8 cellular contexts compared by ENCODE assay signal in the genomic region with DNA sequence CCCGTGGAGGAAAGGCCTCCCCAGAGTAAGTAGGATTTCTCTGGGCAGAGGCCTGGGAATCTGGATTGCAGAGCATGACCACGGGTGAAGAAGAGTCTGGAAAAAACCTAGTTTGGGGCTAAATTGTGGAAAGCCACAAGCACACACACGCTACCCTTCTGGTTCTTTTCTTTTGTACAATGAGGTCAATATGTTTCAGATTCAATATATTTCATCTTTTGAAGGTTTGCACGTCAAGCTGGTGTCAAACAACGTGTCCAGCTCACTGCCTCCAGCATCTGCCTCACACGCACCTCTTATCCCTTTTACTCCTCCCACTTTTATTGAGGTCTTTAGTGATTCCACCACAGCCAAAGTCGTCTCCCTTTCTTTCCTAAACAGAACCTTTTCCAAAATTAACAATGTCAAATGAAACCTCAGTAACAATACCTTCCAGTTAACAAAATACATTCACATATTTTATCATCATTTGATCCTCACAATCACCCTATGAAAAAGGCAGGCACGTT. TPM values are rescaled to one million over a fixed set of nuclear protein-coding genes. Genes with fewer than 3 reads are reported as not detected.
A peak's percentile ranks its signal among the peaks of the same experiment; 100 is the strongest.
DNase-seq lines count a peak whose midpoint lies in the region; ATAC-seq, FAIRE-seq and TF ChIP-seq lines count a peak whose summit lies in the region.

No MANE protein-coding gene starts in this region.

- DNase-seq in GM18507 (ENCODE audit: extremely low spot score, insufficient read length, low read depth) (no peak), mucosa of descending colon (peak in 1 of 3 donors; percentile 47), pons (ENCODE audit: low spot score) (no peak), foreskin keratinocyte (no peak)

- TF ChIP-seq CTCF in brain (conservative IDR thresholded peaks at IDR 0.05): no peak
- no peak for TF ChIP-seq CTCF in mucosa of descending colon (IDR thresholded peaks at IDR 0.05)
- no peak for TF ChIP-seq CTCF in foreskin keratinocyte (conservative IDR thresholded peaks at IDR 0.05)

- ATAC-seq in HG03135 (IDR thresholded peaks at IDR 0.05; ENCODE audit: unreplicated experiment) (peak; percentile 3), mucosa of descending colon (no peak), foreskin keratinocyte (no peak), HG03097 (IDR thresholded peaks at IDR 0.05; ENCODE audit: low FRiP score, unreplicated experiment) (no peak), HG03469 (IDR thresholded peaks at IDR 0.05; ENCODE audit: unreplicated experiment) (no peak)

- no peaks in the 10 kb centered on the region for H3K36me3 ChIP-seq in mucosa of descending colon (ENCODE audit: low read depth)

- H3K27ac ChIP-seq in foreskin keratinocyte: no peak overlapping the region

- intact Hi-C loops in mucosa of descending colon (cut with DNase I, micrococcal nuclease): no loop called here

- no peaks in the 10 kb centered on the region for H3K9me3 Mint-ChIP-seq in brain

- peaks cover 45% of the 10 kb centered on the region for H3K4me1 Mint-ChIP-seq in brain

- H3K36me3 Mint-ChIP-seq in brain: no peaks in the 10 kb centered on the region

- FAIRE-seq in GM18507 (lab: Jason Lieb, UNC): peak; percentile 39

- H3K4me1 ChIP-seq in mucosa of descending colon (ENCODE audit: low read depth) (peaks cover 5% of the 10 kb centered on the region), foreskin keratinocyte (peaks cover 6% of the 10 kb centered on the region)

- peak overlapping the region in 4 of 5 experiments; percentile 12 to 91 (median 65) for H3K27ac Mint-ChIP-seq in brain

- H3K4me3 Mint-ChIP-seq in brain: peak overlapping the region; percentile 71 to 92 (median 87)

- H3K27me3 ChIP-seq in foreskin keratinocyte: no peaks in the 10 kb centered on the region

- no peaks in the 10 kb centered on the region for H3K9me3 ChIP-seq in mucosa of descending colon

- peak overlapping the region; percentile 97 for H3K4me3 ChIP-seq in mucosa of descending colon

- peaks cover 20% of the 10 kb centered on the region for H3K27me3 Mint-ChIP-seq in brain

RNA-seq across cellular contexts. Expression of gene EPB41L2, which starts 0.8 kb away (rescaled TPM):
- polyA plus RNA-seq in brain (ENCODE audit: insufficient read depth, low read depth, low replicate concordance) (41.4 TPM), foreskin keratinocyte (17.6 and 19.6 TPM in 2 replicates)
- total RNA-seq in mucosa of descending colon (100 to 1,000 TPM in 1 of 3 donors, 10 to 100 TPM in 2; 80.1 to 148 (median 93.0) TPM), foreskin keratinocyte (35.9 and 38.7 TPM in 2 replicates)
